Comparison of ENCODE assay signal across 29 cellular contexts in genomic region chr7:5501465-5501864, GRCh38.
"Had no signal": no experiment of that assay in that cellular context is flagged by ENCODE, and none has a peak within 500 bp of the region (broad histone marks: within the 10 kb centered on the region; RNA-seq: fewer than 3 reads in every experiment).

No MANE protein-coding gene starts in this region.

- H3K9me3 ChIP-seq: breast epithelium, Peyer's patch, SJSA1 had no signal

- H3K4me3 Mint-ChIP-seq: activated B cell treated with CpG ODN at 0.5 μM for 24 hours; activated CD4-positive, alpha-beta T cell treated with anti-CD3 and anti-CD28 coated beads, Interleukin-2, amount 10 ng/mL, durations not matched to agents 24 days and 14 days; activated naive CD4-positive, alpha-beta T cell treated with anti-CD3 and anti-CD28 coated beads for 36 hours; activated naive CD8-positive, alpha-beta T cell treated with anti-CD3 and anti-CD28 coated beads, Interleukin-2, amount 10 ng/mL, durations not matched to agents 7 days and 5 days; activated T-cell treated with anti-CD3 and anti-CD28 coated beads, Interleukin-2, amount 50 U/mL, for 4 hours; T-helper 17 cell had no signal

- ATAC-seq: activated T-cell treated with anti-CD3 and anti-CD28 coated beads, Interleukin-2, amount 50 U/mL, for 4 hours; T-helper 17 cell had no signal

- H3K4me1 ChIP-seq: breast epithelium, Peyer's patch, SJSA1 had no signal

- DNase-seq: activated B cell treated with CpG ODN at 0.5 μM for 24 hours; activated CD4-positive, alpha-beta T cell treated with anti-CD3 and anti-CD28 coated beads for 1 hour; activated CD4-positive, alpha-beta T cell treated with anti-CD3 and anti-CD28 coated beads, Interleukin-2, amount 10 ng/mL, durations not matched to agents 24 days and 14 days; activated CD4-positive, alpha-beta T cell treated with anti-CD3 and anti-CD28 coated beads, Interleukin-2, amount 50 U/mL, for 48 hours; activated effector memory CD4-positive, alpha-beta T cell treated with anti-CD3 and anti-CD28 coated beads, Interleukin-2, amount 50 U/mL, for 16 hours; activated naive CD4-positive, alpha-beta T cell treated with anti-CD3 and anti-CD28 coated beads for 36 hours; activated naive CD8-positive, alpha-beta T cell treated with anti-CD3 and anti-CD28 coated beads, Interleukin-2, amount 10 ng/mL, durations not matched to agents 7 days and 5 days; activated T-cell treated with anti-CD3 and anti-CD28 coated beads, Interleukin-2, amount 50 U/mL, for 4 hours; aorta; caudate nucleus; MV-4-11; NCI-H1092 treated with DMSO at 0.1 percent for 48 hours; NCI-H1417 treated with DMSO at 0.1 percent for 48 hours; NCI-H1694; NCI-H2029; NCI-H2107; NCI-H2171 treated with DMSO at 0.1 percent for 48 hours; NCI-H226; NCI-H510A; NCI-H526 treated with DMSO at 0.1 percent for 48 hours; NCI-H82; OCI-M1; Peyer's patch; SHP77; T-helper 17 cell; T-helper 9 cell had no signal

- H3K9me3 Mint-ChIP-seq: activated B cell treated with CpG ODN at 0.5 μM for 24 hours; activated CD4-positive, alpha-beta T cell treated with anti-CD3 and anti-CD28 coated beads, Interleukin-2, amount 10 ng/mL, durations not matched to agents 24 days and 14 days; activated naive CD4-positive, alpha-beta T cell treated with anti-CD3 and anti-CD28 coated beads for 36 hours; activated naive CD8-positive, alpha-beta T cell treated with anti-CD3 and anti-CD28 coated beads, Interleukin-2, amount 10 ng/mL, durations not matched to agents 7 days and 5 days; activated T-cell treated with anti-CD3 and anti-CD28 coated beads, Interleukin-2, amount 50 U/mL, for 4 hours had no signal

- H3K4me3 ChIP-seq: breast epithelium, Peyer's patch, SJSA1 had no signal

- H3K27ac Mint-ChIP-seq: activated B cell treated with CpG ODN at 0.5 μM for 24 hours; activated CD4-positive, alpha-beta T cell treated with anti-CD3 and anti-CD28 coated beads, Interleukin-2, amount 10 ng/mL, durations not matched to agents 24 days and 14 days; activated naive CD4-positive, alpha-beta T cell treated with anti-CD3 and anti-CD28 coated beads for 36 hours; activated naive CD8-positive, alpha-beta T cell treated with anti-CD3 and anti-CD28 coated beads, Interleukin-2, amount 10 ng/mL, durations not matched to agents 7 days and 5 days; T-helper 17 cell had no signal

- H3K9ac ChIP-seq: KMS-11 had no signal

- H3K36me3 ChIP-seq: breast epithelium had no signal

- H3K27ac ChIP-seq: breast epithelium, KMS-11, Peyer's patch, SJSA1 had no signal

- H3K27me3 Mint-ChIP-seq: activated B cell treated with CpG ODN at 0.5 μM for 24 hours; activated CD4-positive, alpha-beta T cell treated with anti-CD3 and anti-CD28 coated beads, Interleukin-2, amount 10 ng/mL, durations not matched to agents 24 days and 14 days; activated naive CD8-positive, alpha-beta T cell treated with anti-CD3 and anti-CD28 coated beads, Interleukin-2, amount 10 ng/mL, durations not matched to agents 7 days and 5 days; T-helper 17 cell had no signal

- H3K4me2 ChIP-seq: KMS-11 had no signal

- H3K27me3 ChIP-seq: breast epithelium, Peyer's patch, SJSA1 had no signal
